6 cellular contexts compared by ENCODE assay signal in the genomic region with DNA sequence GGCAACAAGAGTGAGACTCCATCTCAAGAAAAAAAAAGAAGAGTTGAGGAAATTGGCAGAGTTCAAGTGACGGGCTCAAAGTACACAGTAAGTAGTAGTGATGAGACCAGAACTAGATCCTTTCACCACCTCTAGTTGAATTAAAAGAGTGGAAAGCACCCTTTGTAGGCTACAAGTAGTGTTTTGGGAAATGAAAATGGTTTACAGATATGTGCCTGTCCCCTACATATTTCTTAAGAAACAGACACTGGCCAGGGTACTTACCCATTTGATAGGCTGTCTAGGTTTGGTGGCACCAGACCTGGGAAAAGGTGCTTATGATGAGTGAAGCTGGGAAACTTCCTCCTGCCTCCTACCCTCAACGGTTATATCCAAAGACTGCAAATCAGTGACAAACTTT.
"Had no signal": no experiment of that assay in that cellular context is flagged by ENCODE, and none has a peak within 500 bp of the region (broad histone marks: within the 10 kb centered on the region; RNA-seq: fewer than 3 reads in every experiment).

No MANE protein-coding gene starts in this region.

- DNase-seq: IMR-90, KBM-7 had no signal

- H3K9me3 Mint-ChIP-seq: IgD-negative memory B cell had no signal

- H3K36me3 Mint-ChIP-seq: IgD-negative memory B cell had no signal

- H3K4me1 Mint-ChIP-seq: IgD-negative memory B cell had no signal

- ATAC-seq: HepG2, K562 had no signal

- H3K27ac Mint-ChIP-seq: IgD-negative memory B cell had no signal

- H3K4me3 Mint-ChIP-seq: IgD-negative memory B cell had no signal

- H3K4me3 ChIP-seq: K562 had no signal

- H3K27ac ChIP-seq: HL-60 had no signal
